ENCODE assay signal across 8 cellular contexts in genomic region chr21:33374080-33374873, GRCh38. TPM values are rescaled to one million over a fixed set of nuclear protein-coding genes. Genes with fewer than 3 reads are reported as not detected.
A peak's percentile ranks its signal among the peaks of the same experiment; 100 is the strongest.
DNase-seq lines count a peak whose midpoint lies in the region; ATAC-seq and TF ChIP-seq lines count a peak whose summit lies in the region.

No MANE protein-coding gene starts in this region.

- DNase-seq in AG04450 (ENCODE audit: low read depth, low spot score): no peak
- peak; percentile 27 for DNase-seq in NCI-H1092 treated with DMSO at 0.1 percent for 48 hours (lab: John Stamatoyannopoulos, UW)
- peak; percentile 55 for DNase-seq in WERI-Rb-1
- peak; percentile 36 for DNase-seq in effector CD4-positive, alpha-beta T cell
- no peak for DNase-seq in aorta

- POLR2A ChIA-PET in AG04450 (lab: Yijun Ruan, JAX): no interaction called here

- H3K27ac ChIP-seq in AG04450 (ENCODE audit: low read depth, low read length) (no peak overlapping the region), WERI-Rb-1 (no peak overlapping the region), mucosa of rectum (ENCODE audit: low read depth in 2 of 2, low read length in 2 of 2) (peak overlapping the region; percentile 68 to 73), aorta (ENCODE audit: low read depth in 1 of 2, low read length in 2 of 2) (no peak overlapping the region)

- intact Hi-C loops in aorta (cut with DNase I): no loop called here

- H3K27me3 ChIP-seq in AG04450 (ENCODE audit: control insufficient read depth, insufficient read depth, low read length): no peaks in the 10 kb centered on the region
- no peaks in the 10 kb centered on the region for H3K27me3 ChIP-seq in WERI-Rb-1 (ENCODE audit: insufficient read depth, low read depth, severe bottlenecking)
- H3K27me3 ChIP-seq in mucosa of rectum (ENCODE audit: control insufficient read depth in 2 of 2, insufficient read depth in 2 of 2, low read length in 2 of 2): no peaks in the 10 kb centered on the region
- H3K27me3 ChIP-seq in aorta (ENCODE audit: control insufficient read depth in 1 of 2, insufficient read depth in 2 of 2, low read length in 1 of 2): no peaks in the 10 kb centered on the region

- ATAC-seq in GM18499 (IDR thresholded peaks at IDR 0.05; ENCODE audit: insufficient read depth, unreplicated experiment) (peak; percentile 39), aorta (ENCODE audit: low FRiP score) (peak; percentile 57), GM21528 (IDR thresholded peaks at IDR 0.05; ENCODE audit: low FRiP score, unreplicated experiment) (no peak)

- H3K4me3 ChIP-seq in AG04450 (ENCODE audit: low read depth, low read length) (no peak overlapping the region), WERI-Rb-1 (ENCODE audit: low read depth, low read length) (no peak overlapping the region), mucosa of rectum (ENCODE audit: low read length in 2 of 2) (no peak overlapping the region), aorta (ENCODE audit: low read length in 2 of 2) (no peak overlapping the region)

- H3K36me3 ChIP-seq in WERI-Rb-1 (no peaks in the 10 kb centered on the region), mucosa of rectum (ENCODE audit: control insufficient read depth in 2 of 2, insufficient read depth in 2 of 2, low read length in 2 of 2) (no peaks in the 10 kb centered on the region), aorta (ENCODE audit: control insufficient read depth in 1 of 2, insufficient read depth in 2 of 2, low read length in 1 of 2) (no peaks in the 10 kb centered on the region)

- CTCF ChIA-PET in AG04450 (lab: Charles Lee): interaction anchor here (0.8 to 3.9 kb wide), 5 partner anchors 13 to 177 kb away, joined by 3 to 26 read pairs (median 5); no protein-coding TSS in a partner anchor

- WGBS in aorta, 2 donors: 32 to 35% methylated on average over 4 of the region's 4 CpGs

- H3K9ac ChIP-seq in mucosa of rectum (ENCODE audit: low read depth in 1 of 2, low read length in 2 of 2): no peak overlapping the region

- H3K4me1 ChIP-seq in mucosa of rectum (ENCODE audit: control insufficient read depth in 2 of 2, insufficient read depth in 2 of 2, low read length in 2 of 2) (peaks cover 0 to 14% of the 10 kb centered on the region in 2 donors), aorta (ENCODE audit: control insufficient read depth in 1 of 2, insufficient read depth in 2 of 2, low read length in 2 of 2) (no peaks in the 10 kb centered on the region)

- H3K9me3 ChIP-seq in AG04450 (ENCODE audit: control insufficient read depth, insufficient read depth, low read length): peaks cover 9% of the 10 kb centered on the region
- peaks cover 3% of the 10 kb centered on the region for H3K9me3 ChIP-seq in WERI-Rb-1 (ENCODE audit: severe bottlenecking)
- H3K9me3 ChIP-seq in mucosa of rectum (ENCODE audit: control insufficient read depth in 2 of 2, low read length in 2 of 2): no peaks in the 10 kb centered on the region
- peaks cover 2% of the 10 kb centered on the region for H3K9me3 ChIP-seq in aorta (ENCODE audit: control insufficient read depth, low read length)

- TF ChIP-seq CTCF in AG04450 (IDR thresholded peaks at IDR 0.05; ENCODE audit: low read depth, low read length): peak; percentile 65
- peak; percentile 69 for TF ChIP-seq CTCF in WERI-Rb-1 (IDR thresholded peaks at IDR 0.05; ENCODE audit: low read depth, low read length)

RNA-seq across cellular contexts. Expression of gene IFNGR2, which starts 28.9 kb away (rescaled TPM):
- polyA plus RNA-seq in AG04450 (2011; rRNA removed): 90.8 and 93.4 TPM in 2 replicates
- 94.1 and 122 TPM in 2 replicates for polyA minus RNA-seq in AG04450 (2011; rRNA and poly(A)+ RNA removed)
- 10 to 100 TPM; 56.2 to 81.1 TPM for total RNA-seq in aorta
- 10 to 100 TPM; 54.1 to 69.1 TPM for polyA plus RNA-seq in aorta

RNA-seq across cellular contexts. Expression of gene IFNAR1, which starts 49.5 kb away (rescaled TPM):
- polyA plus RNA-seq in AG04450 (2011; rRNA removed) (17.0 and 21.2 TPM in 2 replicates), aorta (10 to 100 TPM; 13.9 to 21.2 TPM)
- 20.6 and 27.3 TPM in 2 replicates for polyA minus RNA-seq in AG04450 (2011; rRNA and poly(A)+ RNA removed)
- total RNA-seq in aorta: 10 to 100 TPM; 45.6 to 59.3 TPM

Comparison
In these comparisons a context has a peak if more than half of its experiments do, and no peak if none do; other contexts are left out.
1. DNase-seq: peak in NCI-H1092 treated with DMSO at 0.1 percent for 48 hours (single experiment), WERI-Rb-1 (single experiment) and effector CD4-positive, alpha-beta T cell (single experiment); none in AG04450 (single experiment) and aorta (0 of 2).
2. H3K27ac ChIP-seq: peak in mucosa of rectum (2 of 2); none in AG04450 (single experiment), WERI-Rb-1 (single experiment) and aorta (0 of 2).